ENCODE assay signal across 15 cellular contexts in genomic region chr5:87390075-87390474, GRCh38. TPM values are rescaled to one million over a fixed set of nuclear protein-coding genes. Genes with fewer than 3 reads are reported as not detected.
DNase-seq lines count a peak whose midpoint lies in the region; ATAC-seq and TF ChIP-seq lines count a peak whose summit lies in the region.
"Had no signal": no experiment of that assay in that cellular context is flagged by ENCODE, and none has a peak within 500 bp of the region (broad histone marks: within the 10 kb centered on the region; RNA-seq: fewer than 3 reads in every experiment).

No MANE protein-coding gene starts in this region.

- peaks cover 57 to 90% of the 10 kb centered on the region in 2 donors for H3K36me3 Mint-ChIP-seq in CD4-positive, alpha-beta memory T cell
- peaks cover 22 to 65% (median 36%) of the 10 kb centered on the region in 3 donors for H3K36me3 Mint-ChIP-seq in immature natural killer cell

- peaks cover 11 to 37% (median 19%) of the 10 kb centered on the region in 4 donors for H3K4me1 Mint-ChIP-seq in CD4-positive, alpha-beta memory T cell
- peaks cover 19 to 41% of the 10 kb centered on the region in 2 donors for H3K4me1 Mint-ChIP-seq in immature natural killer cell
- H3K4me1 Mint-ChIP-seq: H9 had no signal

- H3K36me3 ChIP-seq in CD4-positive, alpha-beta memory T cell (ENCODE audit: insufficient read depth, low read length): peaks cover 84% of the 10 kb centered on the region
- H3K36me3 ChIP-seq in KMS-11 (ENCODE audit: insufficient read depth): peaks cover 16% of the 10 kb centered on the region

- no peak overlapping the region for H3K4me3 Mint-ChIP-seq in CD4-positive, alpha-beta memory T cell
- peak overlapping the region in 3 of 5 donors; percentile 15 to 61 (median 37) for H3K4me3 Mint-ChIP-seq in immature natural killer cell
- H3K4me3 Mint-ChIP-seq: H9, IgD-negative memory B cell had no signal

- H3K27me3 Mint-ChIP-seq in CD4-positive, alpha-beta memory T cell: no peaks in the 10 kb centered on the region
- peaks cover 0 to 7% (median 1%) of the 10 kb centered on the region in 3 donors for H3K27me3 Mint-ChIP-seq in immature natural killer cell (ENCODE audit: low read depth in 3 of 3)
- H3K27me3 Mint-ChIP-seq: IgD-negative memory B cell had no signal

- H2AFZ ChIP-seq in KMS-11 (ENCODE audit: low read depth): no peak overlapping the region

- no peaks in the 10 kb centered on the region for H4K20me1 ChIP-seq in KMS-11 (ENCODE audit: insufficient read depth)

- H3K27me3 ChIP-seq in CD4-positive, alpha-beta memory T cell (ENCODE audit: insufficient read depth, low read length): no peaks in the 10 kb centered on the region
- H3K27me3 ChIP-seq in KMS-11 (ENCODE audit: insufficient read depth, low read depth): no peaks in the 10 kb centered on the region
- H3K27me3 ChIP-seq: right lobe of liver had no signal

- H3K27ac Mint-ChIP-seq in CD4-positive, alpha-beta memory T cell: peak overlapping the region in 5 of 7 donors; percentile 5 to 60 (median 53)
- peak overlapping the region; percentile 66 to 93 (median 89) for H3K27ac Mint-ChIP-seq in immature natural killer cell

- no peak for TF ChIP-seq CTCF in KMS-11 (conservative IDR thresholded peaks at IDR 0.05; ENCODE audit: low read depth, low read length)

- POLR2A ChIA-PET in CD4-positive, alpha-beta memory T cell (lab: Charles Lee; ENCODE audit: partially characterized antibody): interaction anchor here (1.3 kb wide), 1 partner anchor 9 kb away, joined by 3 read pairs; no protein-coding TSS in a partner anchor

- no peaks in the 10 kb centered on the region for H3K79me2 ChIP-seq in KMS-11 (ENCODE audit: insufficient read depth, low read depth)

- ATAC-seq in GM19452 (IDR thresholded peaks at IDR 0.05; ENCODE audit: unreplicated experiment) (peak; percentile 53), GM21367 (IDR thresholded peaks at IDR 0.05; ENCODE audit: unreplicated experiment) (no peak)

- no peak overlapping the region for H3K27ac ChIP-seq in CD4-positive, alpha-beta memory T cell (ENCODE audit: low read depth, low read length)
- peak overlapping the region; percentile 36 for H3K27ac ChIP-seq in KMS-11
- H3K27ac ChIP-seq: right lobe of liver had no signal

- H3K9me3 ChIP-seq in CD4-positive, alpha-beta memory T cell (ENCODE audit: control insufficient read depth in 1 of 2, low read length in 2 of 2): no peaks in the 10 kb centered on the region
- H3K9me3 ChIP-seq: right lobe of liver had no signal

- H3K4me1 ChIP-seq in CD4-positive, alpha-beta memory T cell (ENCODE audit: insufficient read depth, low read length): no peaks in the 10 kb centered on the region
- H3K4me1 ChIP-seq in KMS-11 (ENCODE audit: low read depth, poor library complexity, severe bottlenecking): peaks cover 42% of the 10 kb centered on the region

- no peak for DNase-seq in CD4-positive, alpha-beta memory T cell
- no peak for DNase-seq in immature natural killer cell
- DNase-seq in posterior vena cava (ENCODE audit: low spot score): no peak
- DNase-seq in amygdala (lab: John Stamatoyannopoulos, UW): no peak
- no peak for DNase-seq in hepatic stellate cell (ENCODE audit: low spot score)
- DNase-seq: DMS79 treated with DMSO at 0.1 percent for 48 hours; effector memory CD4-positive, alpha-beta T cell; H9; NCI-H146; NCI-H69; right lobe of liver had no signal

- no peak overlapping the region for H3K4me3 ChIP-seq in CD4-positive, alpha-beta memory T cell (ENCODE audit: low read length in 2 of 2)
- no peak overlapping the region for H3K4me3 ChIP-seq in KMS-11 (IDR thresholded peaks at IDR 0.05; ENCODE audit: insufficient read depth, low read depth, low read length)
- H3K4me3 ChIP-seq: right lobe of liver had no signal

- CTCF ChIA-PET in CD4-positive, alpha-beta memory T cell (lab: Charles Lee; ENCODE audit: partially characterized antibody): interaction anchor here (1.2 to 2.7 kb wide), 2 partner anchors 10 to 12 kb away, joined by 3 to 13 read pairs; no protein-coding TSS in a partner anchor

- no peaks in the 10 kb centered on the region for H3K9me3 Mint-ChIP-seq in CD4-positive, alpha-beta memory T cell
- no peaks in the 10 kb centered on the region for H3K9me3 Mint-ChIP-seq in immature natural killer cell
- H3K9me3 Mint-ChIP-seq: H9, IgD-negative memory B cell had no signal

- peak overlapping the region; percentile 46; the same call in 1 of the 2 replicates for H3K4me2 ChIP-seq in KMS-11

- intact Hi-C loops in CD4-positive, alpha-beta memory T cell (cut with micrococcal nuclease): no loop called here
- intact Hi-C loops in posterior vena cava (cut with DNase I): no loop called here

- H3K9ac ChIP-seq in KMS-11: no peak overlapping the region

RNA-seq across cellular contexts. Expression of gene CCNH, which starts 22.7 kb away (rescaled TPM):
- total RNA-seq in CD4-positive, alpha-beta memory T cell: 10 to 100 TPM; 93.9 to 98.6 TPM
- 10 to 100 TPM; 54.1 to 58.4 TPM for polyA plus RNA-seq in CD4-positive, alpha-beta memory T cell
- polyA plus RNA-seq in immature natural killer cell: 10 to 100 TPM; 64.0 to 85.7 (median 68.2) TPM
- 10 to 100 TPM; 45.1 to 53.3 TPM for total RNA-seq in posterior vena cava

Comparison
In these comparisons a context has a peak if more than half of its experiments do, and no peak if none do; other contexts are left out.
1. H3K4me3 Mint-ChIP-seq: peak in immature natural killer cell (3 of 5); none in CD4-positive, alpha-beta memory T cell (0 of 8).